Comparison of ENCODE assay signal across 9 cellular contexts in genomic region chr2:105812180-105813044, GRCh38.
DNase-seq lines count a peak whose midpoint lies in the region; ATAC-seq and TF ChIP-seq lines count a peak whose summit lies in the region.
"Had no signal": no experiment of that assay in that cellular context is flagged by ENCODE, and none has a peak within 500 bp of the region (broad histone marks: within the 10 kb centered on the region; RNA-seq: fewer than 3 reads in every experiment).

No MANE protein-coding gene starts in this region.

- intact Hi-C loops in ovary (cut with DNase I) = no loop called here

- WGBS in ovary, 3 donors = 38 to 41% (median 40%) methylated on average over 12 of the region's 12 CpGs

- no peak overlapping the region for H3K4me3 ChIP-seq in ovary
- H3K4me3 ChIP-seq: A549 had no signal

- TF ChIP-seq POLR2A in erythroblast (IDR thresholded peaks at IDR 0.05; ENCODE audit: low read length) (no peak), ovary (IDR thresholded peaks at IDR 0.05) (no peak)

- no peak for TF ChIP-seq CTCF in ovary (IDR thresholded peaks at IDR 0.05)

- DNase-seq in NCI-H1417 (lab: John Stamatoyannopoulos, UW) (peak in 2 of 3 experiments; percentile 35 to 68), NCI-H1417 treated with DMSO at 0.1 percent for 48 hours (lab: John Stamatoyannopoulos, UW) (no peak), NCI-H146 treated with DMSO at 0.1 percent for 48 hours (lab: John Stamatoyannopoulos, UW; ENCODE audit: unreplicated experiment) (peak; percentile 48), erythroblast (lab: John Stamatoyannopoulos, UW) (peak; percentile 47 to 73), ovary (peak in 4 of 5 donors; percentile 25 to 53 (median 42)), HPDE6-E6E7 (ENCODE audit: extremely low spot score) (no peak)
- no peak for DNase-seq in stimulated activated CD4-positive, alpha-beta T cell treated with anti-CD3 and anti-CD28 coated beads, Interleukin-2, amount 100 ng/mL, for 24 hours

- H3K4me1 ChIP-seq in ovary (ENCODE audit: insufficient read depth) = peaks cover 9% of the 10 kb centered on the region
- H3K4me1 ChIP-seq: A549 had no signal

- ATAC-seq in GM21723 (IDR thresholded peaks at IDR 0.05; ENCODE audit: unreplicated experiment) = peak; percentile 71
- ATAC-seq: A549 had no signal

- H3K27ac ChIP-seq in ovary = peak overlapping the region in 1 of 2 donors; percentile 20
- H3K27ac ChIP-seq: A549 had no signal

- H3K36me3 ChIP-seq in ovary = no peaks in the 10 kb centered on the region

- no peaks in the 10 kb centered on the region for H3K9me3 ChIP-seq in ovary
- H3K9me3 ChIP-seq: A549 had no signal

- H3K27me3 ChIP-seq in ovary = no peaks in the 10 kb centered on the region

- TF ChIP-seq EP300 in ovary (IDR thresholded peaks at IDR 0.05) = no peak

Comparison
In these comparisons a context has a peak if more than half of its experiments do, and no peak if none do; other contexts are left out.
1. DNase-seq: peak in NCI-H1417 (2 of 3), NCI-H146 treated with DMSO at 0.1 percent for 48 hours (single experiment), erythroblast (2 of 2) and ovary (4 of 5); none in NCI-H1417 treated with DMSO at 0.1 percent for 48 hours (single experiment), stimulated activated CD4-positive, alpha-beta T cell treated with anti-CD3 and anti-CD28 coated beads, Interleukin-2, amount 100 ng/mL, for 24 hours (0 of 2) and HPDE6-E6E7 (single experiment).